In the genomic region with DNA sequence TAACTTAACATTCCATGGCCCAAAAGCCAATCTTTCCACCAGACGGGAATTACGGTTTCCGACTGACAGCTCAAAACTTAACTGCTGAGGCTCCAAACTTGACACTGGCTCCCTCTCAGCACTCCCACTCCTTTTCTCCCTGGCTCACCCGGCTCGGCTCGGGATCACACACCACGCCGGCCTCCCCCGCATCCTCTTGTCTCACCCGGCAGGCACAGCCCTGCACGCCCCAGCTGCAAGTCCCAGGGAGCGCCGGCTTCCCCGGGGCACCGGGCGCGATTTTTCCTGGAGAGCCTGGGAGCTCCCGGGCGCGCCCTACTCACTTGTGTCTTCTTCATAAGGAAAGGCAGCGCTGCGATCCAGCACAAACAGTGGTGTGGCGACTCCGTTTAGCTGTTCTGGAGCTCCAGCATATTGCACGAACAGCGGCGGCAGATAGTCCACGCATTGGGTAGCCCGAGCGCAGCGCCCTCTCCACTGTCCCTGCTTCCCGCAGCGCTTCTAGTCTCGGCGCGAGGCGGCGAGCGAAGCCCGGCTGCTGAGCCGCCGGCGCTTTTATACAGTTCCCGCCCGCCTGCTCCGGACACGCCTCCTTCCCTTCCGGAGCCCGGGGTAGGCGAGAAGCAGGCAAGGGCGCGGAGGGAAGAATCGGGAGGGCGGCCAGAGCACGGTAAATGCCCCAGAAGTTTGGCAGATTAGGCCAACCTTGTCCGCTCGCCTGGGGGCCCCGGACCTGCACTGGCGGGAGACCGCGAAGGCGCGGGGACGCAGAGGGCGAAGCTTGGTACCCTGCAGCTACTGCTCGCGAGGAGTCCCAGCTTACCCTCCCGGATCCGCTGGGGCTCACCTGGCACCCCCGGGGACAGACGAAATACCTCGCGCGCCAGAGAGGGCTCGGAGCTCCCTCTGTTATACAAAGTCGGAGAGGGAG, we compare ENCODE assay signal across 1 cellular context.
TF ChIP-seq lines count a peak whose summit lies in the region.

A gene with protein sequence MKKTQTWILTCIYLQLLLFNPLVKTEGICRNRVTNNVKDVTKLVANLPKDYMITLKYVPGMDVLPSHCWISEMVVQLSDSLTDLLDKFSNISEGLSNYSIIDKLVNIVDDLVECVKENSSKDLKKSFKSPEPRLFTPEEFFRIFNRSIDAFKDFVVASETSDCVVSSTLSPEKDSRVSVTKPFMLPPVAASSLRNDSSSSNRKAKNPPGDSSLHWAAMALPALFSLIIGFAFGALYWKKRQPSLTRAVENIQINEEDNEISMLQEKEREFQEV (minus strand): TSS at position 531 of the 931 bp plus-strand sequence. CDS start 193 bp downstream, at position 338.

TF ChIP-seq in IMR-90, 13 proteins besides CTCF, POLR2A, EP300 and RAD21:
- no peak for TF ChIP-seq MAZ (IDR thresholded peaks at IDR 0.05; ENCODE audit: borderline replicate concordance, low read depth, low read length)
- TF ChIP-seq CHD1 (IDR thresholded peaks at IDR 0.05; ENCODE audit: low read depth, low read length), result no peak
- TF ChIP-seq MAFK (IDR thresholded peaks at IDR 0.05; ENCODE audit: low read depth, low read length), result no peak
- TF ChIP-seq NFE2L2 (IDR thresholded peaks at IDR 0.05; ENCODE audit: low read depth, low read length), result 0 out of 2 replicates have a peak, but pooled peaks have one; percentile 6
- TF ChIP-seq, protein P1, sequence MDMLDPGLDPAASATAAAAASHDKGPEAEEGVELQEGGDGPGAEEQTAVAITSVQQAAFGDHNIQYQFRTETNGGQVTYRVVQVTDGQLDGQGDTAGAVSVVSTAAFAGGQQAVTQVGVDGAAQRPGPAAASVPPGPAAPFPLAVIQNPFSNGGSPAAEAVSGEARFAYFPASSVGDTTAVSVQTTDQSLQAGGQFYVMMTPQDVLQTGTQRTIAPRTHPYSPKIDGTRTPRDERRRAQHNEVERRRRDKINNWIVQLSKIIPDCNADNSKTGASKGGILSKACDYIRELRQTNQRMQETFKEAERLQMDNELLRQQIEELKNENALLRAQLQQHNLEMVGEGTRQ (IDR thresholded peaks at IDR 0.05; ENCODE audit: low read depth, low read length), result no peak
- TF ChIP-seq FOS (IDR thresholded peaks at IDR 0.05; ENCODE audit: low read depth, low read length), result no peak
- TF ChIP-seq SMC3 (IDR thresholded peaks at IDR 0.05; ENCODE audit: low read depth, low read length), result peak; percentile 37
- peak; percentile 34 for TF ChIP-seq BHLHE40 (IDR thresholded peaks at IDR 0.05; ENCODE audit: low read depth, low read length)
- TF ChIP-seq RFX5 (IDR thresholded peaks at IDR 0.05; ENCODE audit: low read depth, low read length), result no peak
- no peak for TF ChIP-seq CEBPB (IDR thresholded peaks at IDR 0.05; ENCODE audit: low read depth, low read length)
- TF ChIP-seq, protein P2, sequence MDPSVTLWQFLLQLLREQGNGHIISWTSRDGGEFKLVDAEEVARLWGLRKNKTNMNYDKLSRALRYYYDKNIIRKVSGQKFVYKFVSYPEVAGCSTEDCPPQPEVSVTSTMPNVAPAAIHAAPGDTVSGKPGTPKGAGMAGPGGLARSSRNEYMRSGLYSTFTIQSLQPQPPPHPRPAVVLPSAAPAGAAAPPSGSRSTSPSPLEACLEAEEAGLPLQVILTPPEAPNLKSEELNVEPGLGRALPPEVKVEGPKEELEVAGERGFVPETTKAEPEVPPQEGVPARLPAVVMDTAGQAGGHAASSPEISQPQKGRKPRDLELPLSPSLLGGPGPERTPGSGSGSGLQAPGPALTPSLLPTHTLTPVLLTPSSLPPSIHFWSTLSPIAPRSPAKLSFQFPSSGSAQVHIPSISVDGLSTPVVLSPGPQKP (IDR thresholded peaks at IDR 0.05; ENCODE audit: borderline replicate concordance, low read depth, low read length), result no peak
- TF ChIP-seq MXI1 (IDR thresholded peaks at IDR 0.05; ENCODE audit: borderline replicate concordance, low read depth, low read length), result peak; percentile 72; the same call in 1 of the 2 replicates
- TF ChIP-seq RCOR1 (IDR thresholded peaks at IDR 0.05; ENCODE audit: insufficient replicate concordance, low read length), result no peak
